7 cellular contexts compared by ENCODE assay signal in the genomic region with DNA sequence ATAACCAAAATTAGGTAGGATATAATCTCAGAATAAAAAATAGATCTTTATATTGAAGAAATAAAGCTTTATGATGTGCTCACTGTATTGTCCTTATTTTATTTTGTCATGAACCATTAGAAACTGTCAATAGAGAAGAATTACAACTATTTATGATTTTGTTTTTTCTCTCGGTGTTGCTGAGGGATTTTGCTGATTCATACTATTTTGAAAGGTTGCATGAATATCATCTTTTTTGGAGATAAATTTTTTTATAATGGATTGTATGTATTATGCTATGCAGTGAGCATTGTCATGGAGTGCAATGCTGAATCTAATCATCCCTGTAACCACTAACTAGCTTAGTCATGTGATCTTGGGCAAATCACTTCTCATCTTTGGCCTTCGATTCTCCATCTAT.
"Had no signal": no experiment of that assay in that cellular context is flagged by ENCODE, and none has a peak within 500 bp of the region (broad histone marks: within the 10 kb centered on the region; RNA-seq: fewer than 3 reads in every experiment).

No MANE protein-coding gene starts in this region.

- H3K27me3 Mint-ChIP-seq: IgD-negative memory B cell had no signal

- H3K4me2 ChIP-seq: GM23338 had no signal

- FAIRE-seq: H1, H54 had no signal

- H2AFZ ChIP-seq: GM23338 had no signal

- DNase-seq: H9, HCEC 1CT, KG1 had no signal

- ATAC-seq: GM23338 had no signal

- H3K27ac Mint-ChIP-seq: GM23338, H9 had no signal

- H3K4me3 ChIP-seq: GM23338 had no signal

- H3K4me3 Mint-ChIP-seq: GM23338, H9, IgD-negative memory B cell had no signal
